14 cellular contexts compared by ENCODE assay signal in genomic region chr7:66296001-66296521, GRCh38.
DNase-seq lines count a peak whose midpoint lies in the region; TF ChIP-seq lines count a peak whose summit lies in the region.
"Had no signal": no experiment of that assay in that cellular context is flagged by ENCODE, and none has a peak within 500 bp of the region (broad histone marks: within the 10 kb centered on the region; RNA-seq: fewer than 3 reads in every experiment).

No MANE protein-coding gene starts in this region.

- no peaks in the 10 kb centered on the region for H3K4me1 Mint-ChIP-seq in activated naive CD4-positive, alpha-beta T cell treated with anti-CD3 and anti-CD28 coated beads for 36 hours (ENCODE audit: low read depth)
- H3K4me1 Mint-ChIP-seq: CD4-positive, CD25-positive, alpha-beta regulatory T cell had no signal

- no peak overlapping the region for H3K27ac Mint-ChIP-seq in activated naive CD4-positive, alpha-beta T cell treated with anti-CD3 and anti-CD28 coated beads for 36 hours
- H3K27ac Mint-ChIP-seq: CD4-positive, CD25-positive, alpha-beta regulatory T cell; stimulated activated naive CD8-positive, alpha-beta T cell treated with anti-CD3 and anti-CD28 coated beads, Interleukin-15, Interleukin-2, amounts not matched to agents 100 ng/mL and 50 ng/mL, for 24 hours had no signal

- 0 out of 2 replicates have a peak, but pooled peaks cover 5% of the 10 kb centered on the region for H3K9me3 ChIP-seq in SJCRH30 (replicated peaks)

- peaks cover 6% of the 10 kb centered on the region for H3K36me3 Mint-ChIP-seq in activated naive CD4-positive, alpha-beta T cell treated with anti-CD3 and anti-CD28 coated beads for 36 hours (ENCODE audit: low read depth)
- H3K36me3 Mint-ChIP-seq: CD4-positive, CD25-positive, alpha-beta regulatory T cell had no signal

- no peak for TF ChIP-seq CTCF in HL-60 (IDR thresholded peaks at IDR 0.05; ENCODE audit: insufficient read depth, low read length)

- peaks cover 15% of the 10 kb centered on the region for H3K9me3 Mint-ChIP-seq in activated naive CD4-positive, alpha-beta T cell treated with anti-CD3 and anti-CD28 coated beads for 36 hours

- H3K27me3 ChIP-seq in HL-60 (ENCODE audit: insufficient read depth, poor library complexity, severe bottlenecking) (no peaks in the 10 kb centered on the region), SJCRH30 (no peaks in the 10 kb centered on the region)
- H3K27me3 ChIP-seq: esophagus squamous epithelium had no signal

- peak overlapping the region; percentile 63 for H3K27ac ChIP-seq in HL-60 (replicated peaks)
- H3K27ac ChIP-seq in SJCRH30 = no peak overlapping the region

- H3K36me3 ChIP-seq in SJCRH30 = no peaks in the 10 kb centered on the region
- H3K36me3 ChIP-seq: esophagus squamous epithelium had no signal

- no peaks in the 10 kb centered on the region for H3K4me1 ChIP-seq in SJCRH30

- DNase-seq in AG08396 (ENCODE audit: low spot score) (peak; percentile 30), HL-60 (ENCODE audit: low read depth in 1 of 2, low spot score in 1 of 2) (peak; percentile 36 to 75), SKM-1 treated with dmso at 0.1 percent for 144 hours (lab: John Stamatoyannopoulos, UW; ENCODE audit: unreplicated experiment) (peak; percentile 82), foreskin melanocyte (peak; percentile 45), NCI-H1436 treated with DMSO at 0.1 percent for 48 hours (lab: John Stamatoyannopoulos, UW) (no peak), SJCRH30 (no peak)
- no peak for DNase-seq in effector CD4-positive, alpha-beta T cell
- no peak for DNase-seq in activated naive CD4-positive, alpha-beta T cell treated with anti-CD3 and anti-CD28 coated beads for 36 hours
- DNase-seq: activated naive CD4-positive, alpha-beta T cell treated with anti-CD3 and anti-CD28 coated beads, Interleukin-2, amount 50 U/mL, for 16 hours; CD4-positive, CD25-positive, alpha-beta regulatory T cell; esophagus squamous epithelium; NCI-H2081; T1000 had no signal

- CTCF ChIA-PET in activated naive CD4-positive, alpha-beta T cell treated with anti-CD3 and anti-CD28 coated beads for 36 hours (lab: Charles Lee) = no interaction called here

- no peak overlapping the region for H3K4me3 ChIP-seq in HL-60 (replicated peaks; ENCODE audit: insufficient read depth, low read length)
- H3K4me3 ChIP-seq in SJCRH30 = no peak overlapping the region
- H3K4me3 ChIP-seq: esophagus squamous epithelium had no signal

- H3K27me3 Mint-ChIP-seq in activated naive CD4-positive, alpha-beta T cell treated with anti-CD3 and anti-CD28 coated beads for 36 hours (ENCODE audit: low read depth) = no peaks in the 10 kb centered on the region
- H3K27me3 Mint-ChIP-seq: CD4-positive, CD25-positive, alpha-beta regulatory T cell; stimulated activated naive CD8-positive, alpha-beta T cell treated with anti-CD3 and anti-CD28 coated beads, Interleukin-15, Interleukin-2, amounts not matched to agents 100 ng/mL and 50 ng/mL, for 24 hours had no signal

- intact Hi-C loops in activated naive CD4-positive, alpha-beta T cell treated with anti-CD3 and anti-CD28 coated beads for 36 hours (cut with micrococcal nuclease) = no loop called here

- H3K4me3 Mint-ChIP-seq in activated naive CD4-positive, alpha-beta T cell treated with anti-CD3 and anti-CD28 coated beads for 36 hours = no peak overlapping the region
- H3K4me3 Mint-ChIP-seq: CD4-positive, CD25-positive, alpha-beta regulatory T cell; stimulated activated naive CD8-positive, alpha-beta T cell treated with anti-CD3 and anti-CD28 coated beads, Interleukin-15, Interleukin-2, amounts not matched to agents 100 ng/mL and 50 ng/mL, for 24 hours had no signal

Comparison
In these comparisons a context has a peak if more than half of its experiments do, and no peak if none do; other contexts are left out.
1. DNase-seq: peak in AG08396 (single experiment), HL-60 (2 of 2), SKM-1 treated with dmso at 0.1 percent for 144 hours (single experiment) and foreskin melanocyte (single experiment); none in effector CD4-positive, alpha-beta T cell (single experiment), NCI-H1436 treated with DMSO at 0.1 percent for 48 hours (single experiment), SJCRH30 (0 of 2) and activated naive CD4-positive, alpha-beta T cell treated with anti-CD3 and anti-CD28 coated beads for 36 hours (single experiment).